Comparison of ENCODE assay signal across 9 cellular contexts in the genomic region with DNA sequence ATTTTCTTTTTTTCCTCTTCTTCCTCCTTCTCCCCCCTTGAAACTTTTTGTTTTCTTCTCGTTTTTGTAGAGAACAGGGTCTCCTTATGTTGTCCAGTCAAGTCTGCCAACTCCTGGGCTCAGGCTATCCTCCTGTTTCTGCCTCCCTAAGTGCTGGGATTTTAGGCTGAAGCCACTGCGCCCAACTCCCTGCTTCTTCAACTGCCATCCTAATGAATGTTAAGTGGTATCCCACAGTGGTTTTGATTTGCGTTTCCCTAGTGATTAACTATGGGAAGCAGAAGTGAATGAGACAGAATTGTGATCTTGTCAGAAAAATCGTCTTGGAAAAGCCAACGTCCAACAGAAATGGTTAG. TPM values are rescaled to one million over a fixed set of nuclear protein-coding genes. Genes with fewer than 3 reads are reported as not detected.
DNase-seq lines count a peak whose midpoint lies in the region; FAIRE-seq and TF ChIP-seq lines count a peak whose summit lies in the region.
"Had no signal": no experiment of that assay in that cellular context is flagged by ENCODE, and none has a peak within 500 bp of the region (broad histone marks: within the 10 kb centered on the region; RNA-seq: fewer than 3 reads in every experiment).

No MANE protein-coding gene starts in this region.

- no peaks in the 10 kb centered on the region for H3K36me3 ChIP-seq in kidney (ENCODE audit: control insufficient read depth in 1 of 2, insufficient read depth in 2 of 2, low read length in 2 of 2)

- H3K4me1 ChIP-seq in kidney (ENCODE audit: control insufficient read depth in 1 of 2, insufficient read depth in 1 of 2, low read depth in 1 of 2, low read length in 2 of 2): peaks cover 9 to 13% of the 10 kb centered on the region in 2 donors

- CTCF ChIA-PET in activated naive CD4-positive, alpha-beta T cell treated with anti-CD3 and anti-CD28 coated beads, Interleukin-2, amount 10 ng/mL, durations not matched to agents 7 days and 5 days (lab: Charles Lee): no interaction called here

- peaks cover 23% of the 10 kb centered on the region for H3K36me3 Mint-ChIP-seq in T-helper 2 cell treated with Interferon-gamma antibody and Interleukin-4, amounts not matched to agents 5 μg/mL and 100 μg/mL, for 36 hours (ENCODE audit: low read depth)
- H3K36me3 Mint-ChIP-seq in activated naive CD4-positive, alpha-beta T cell treated with anti-CD3 and anti-CD28 coated beads, Interleukin-2, amount 10 ng/mL, durations not matched to agents 7 days and 5 days: peaks cover 30% of the 10 kb centered on the region

- H3K9me3 Mint-ChIP-seq in T-helper 2 cell treated with Interferon-gamma antibody and Interleukin-4, amounts not matched to agents 5 μg/mL and 100 μg/mL, for 36 hours: peaks cover 9% of the 10 kb centered on the region
- H3K9me3 Mint-ChIP-seq in activated naive CD4-positive, alpha-beta T cell treated with anti-CD3 and anti-CD28 coated beads, Interleukin-2, amount 10 ng/mL, durations not matched to agents 7 days and 5 days: peaks cover 7% of the 10 kb centered on the region

- H3K4me1 Mint-ChIP-seq in T-helper 2 cell treated with Interferon-gamma antibody and Interleukin-4, amounts not matched to agents 5 μg/mL and 100 μg/mL, for 36 hours (ENCODE audit: low read depth): peaks cover 48% of the 10 kb centered on the region
- H3K4me1 Mint-ChIP-seq in activated naive CD4-positive, alpha-beta T cell treated with anti-CD3 and anti-CD28 coated beads, Interleukin-2, amount 10 ng/mL, durations not matched to agents 7 days and 5 days: peaks cover 59% of the 10 kb centered on the region

- intact Hi-C loops in kidney (cut with DNase I): no loop called here

- no peak for DNase-seq in T-helper 2 cell treated with Interferon-gamma antibody and Interleukin-4, amounts not matched to agents 5 μg/mL and 100 μg/mL, for 36 hours (ENCODE audit: low spot score)
- DNase-seq in T-helper 2 cell (no peak), kidney (no peak), substantia nigra (lab: John Stamatoyannopoulos, UW) (peak in 2 of 49 donors; percentile 48 to 59), NCI-H1092 treated with DMSO at 0.1 percent for 48 hours (lab: John Stamatoyannopoulos, UW) (no peak)
- DNase-seq in activated naive CD4-positive, alpha-beta T cell treated with anti-CD3 and anti-CD28 coated beads, Interleukin-2, amount 10 ng/mL, durations not matched to agents 7 days and 5 days: no peak
- DNase-seq in activated effector memory CD4-positive, alpha-beta T cell treated with anti-CD3 and anti-CD28 coated beads, Interleukin-2, amount 50 U/mL, for 16 hours: no peak
- no peak for DNase-seq in stimulated activated CD4-positive, alpha-beta T cell treated with anti-CD3 and anti-CD28 coated beads, Interleukin-1b, Interleukin-23, amount 100 ng/mL, for 48 hours

- H3K27me3 Mint-ChIP-seq in T-helper 2 cell treated with Interferon-gamma antibody and Interleukin-4, amounts not matched to agents 5 μg/mL and 100 μg/mL, for 36 hours (ENCODE audit: low read depth): no peaks in the 10 kb centered on the region
- no peaks in the 10 kb centered on the region for H3K27me3 Mint-ChIP-seq in activated naive CD4-positive, alpha-beta T cell treated with anti-CD3 and anti-CD28 coated beads, Interleukin-2, amount 10 ng/mL, durations not matched to agents 7 days and 5 days

- H3K4me3 ChIP-seq in kidney (ENCODE audit: low read length in 2 of 2): peak overlapping the region; percentile 73 to 77

- H3K27ac ChIP-seq in kidney (ENCODE audit: low read depth in 2 of 2, low read length in 2 of 2): peak overlapping the region; percentile 89 to 91
- peak overlapping the region; percentile 96 for H3K27ac ChIP-seq in substantia nigra (ENCODE audit: low read depth, low read length, poor library complexity, severe bottlenecking)

- peak overlapping the region; percentile 90 to 94 for H3K9ac ChIP-seq in kidney (ENCODE audit: low read length in 2 of 2)

- FAIRE-seq in kidney (lab: Jason Lieb, UNC): no peak
- FAIRE-seq: G401.6 had no signal

- peak overlapping the region; percentile 72 for H3K27ac Mint-ChIP-seq in T-helper 2 cell treated with Interferon-gamma antibody and Interleukin-4, amounts not matched to agents 5 μg/mL and 100 μg/mL, for 36 hours
- H3K27ac Mint-ChIP-seq in activated naive CD4-positive, alpha-beta T cell treated with anti-CD3 and anti-CD28 coated beads, Interleukin-2, amount 10 ng/mL, durations not matched to agents 7 days and 5 days: peak overlapping the region; percentile 43

- no peaks in the 10 kb centered on the region for H3K9me3 ChIP-seq in kidney (ENCODE audit: control insufficient read depth in 1 of 2, low read length in 2 of 2)

- peak overlapping the region; percentile 80 for H3K4me3 Mint-ChIP-seq in T-helper 2 cell treated with Interferon-gamma antibody and Interleukin-4, amounts not matched to agents 5 μg/mL and 100 μg/mL, for 36 hours
- H3K4me3 Mint-ChIP-seq in activated naive CD4-positive, alpha-beta T cell treated with anti-CD3 and anti-CD28 coated beads, Interleukin-2, amount 10 ng/mL, durations not matched to agents 7 days and 5 days: peak overlapping the region; percentile 88

- no peak for TF ChIP-seq CTCF in kidney (IDR thresholded peaks at IDR 0.05; ENCODE audit: borderline replicate concordance, extremely low read depth, insufficient read depth)

RNA-seq across cellular contexts. Expression of a gene that starts 1.0 kb away (rescaled TPM):
- 313 TPM for total RNA-seq in kidney
- polyA plus RNA-seq in kidney (ENCODE audit: insufficient read depth, low read depth, low replicate concordance): 232 TPM

RNA-seq across cellular contexts. Expression of a gene that starts 49.8 kb away (rescaled TPM):
- total RNA-seq in kidney: 128 TPM
- polyA plus RNA-seq in kidney (ENCODE audit: insufficient read depth, low read depth, low replicate concordance): 27.3 TPM
